Comparison of ENCODE assay signal across 9 cellular contexts in the genomic region with DNA sequence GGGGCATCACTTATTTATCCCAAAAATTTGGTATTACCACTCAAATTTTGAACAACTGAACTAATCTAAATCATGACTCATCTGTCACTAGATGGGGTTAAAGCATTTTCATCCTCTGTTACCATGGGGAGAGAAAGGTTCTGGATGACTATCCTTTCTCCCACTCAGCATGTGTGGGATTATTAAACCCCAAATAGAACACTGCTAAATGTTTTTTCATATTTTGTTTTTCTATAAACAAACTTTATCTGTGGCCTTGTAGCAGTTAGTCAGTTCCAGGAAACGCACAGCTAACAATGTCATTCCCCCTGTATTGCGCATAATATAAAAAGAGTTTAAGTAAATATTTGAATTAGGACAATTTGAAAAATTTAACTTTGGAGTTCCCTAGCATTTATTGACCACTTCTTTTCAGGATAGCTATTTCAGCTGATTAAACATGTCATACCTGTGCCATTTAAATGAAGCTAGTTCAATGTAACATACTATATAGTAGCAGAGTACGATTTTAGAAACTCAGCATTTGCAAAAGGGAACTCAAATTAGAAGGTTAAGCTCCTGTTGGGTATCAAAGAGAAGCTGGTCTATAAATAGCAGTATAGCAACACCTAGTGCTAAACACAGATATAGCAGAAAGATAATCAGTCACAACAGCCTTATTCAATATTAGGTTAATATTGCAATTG. TPM values are rescaled to one million over a fixed set of nuclear protein-coding genes. Genes with fewer than 3 reads are reported as not detected.
A peak's percentile ranks its signal among the peaks of the same experiment; 100 is the strongest.
DNase-seq lines count a peak whose midpoint lies in the region; ATAC-seq, FAIRE-seq and TF ChIP-seq lines count a peak whose summit lies in the region.
"Had no signal": no experiment of that assay in that cellular context is flagged by ENCODE, and none has a peak within 500 bp of the region (broad histone marks: within the 10 kb centered on the region; RNA-seq: fewer than 3 reads in every experiment).

No MANE protein-coding gene starts in this region.

- no peaks in the 10 kb centered on the region for H3K36me3 Mint-ChIP-seq in osteocyte (ENCODE audit: unreplicated experiment)
- no peaks in the 10 kb centered on the region for H3K36me3 Mint-ChIP-seq in activated CD4-positive, alpha-beta T cell treated with anti-CD3 and anti-CD28 coated beads for 36 hours (ENCODE audit: low read depth)

- TF ChIP-seq CTCF in D721Med (IDR thresholded peaks at IDR 0.05; ENCODE audit: insufficient read depth, missing control alignments) (peak; percentile 40), dorsolateral prefrontal cortex (IDR thresholded peaks at IDR 0.05 in 54 of 56, conservative IDR thresholded peaks at IDR 0.05 in 2 of 56; ENCODE audit: low read depth in 1 of 56, partially characterized antibody in 56 of 56) (peak in 55 of 56 donors; percentile 21 to 77 (median 55)), osteocyte (IDR thresholded peaks at IDR 0.05) (peak; percentile 60)

- no peaks in the 10 kb centered on the region for H3K27me3 ChIP-seq in dorsolateral prefrontal cortex

- H3K9me3 Mint-ChIP-seq in osteocyte (ENCODE audit: unreplicated experiment), result peaks cover 3% of the 10 kb centered on the region
- no peaks in the 10 kb centered on the region for H3K9me3 Mint-ChIP-seq in activated CD4-positive, alpha-beta T cell treated with anti-CD3 and anti-CD28 coated beads for 36 hours (ENCODE audit: low read depth)

- no peak for FAIRE-seq in D721Med (lab: Jason Lieb, UNC)

- peak overlapping the region; percentile 92 for H3K27ac Mint-ChIP-seq in osteocyte (ENCODE audit: unreplicated experiment)
- H3K27ac Mint-ChIP-seq in activated CD4-positive, alpha-beta T cell treated with anti-CD3 and anti-CD28 coated beads for 36 hours, result no peak overlapping the region

- H3K27me3 Mint-ChIP-seq in osteocyte (ENCODE audit: unreplicated experiment), result no peaks in the 10 kb centered on the region
- peaks cover 7% of the 10 kb centered on the region for H3K27me3 Mint-ChIP-seq in activated CD4-positive, alpha-beta T cell treated with anti-CD3 and anti-CD28 coated beads for 36 hours

- intact Hi-C loops in dorsolateral prefrontal cortex (cut with DNase I), result loop anchor here in 1 of 2 donors (5.0 to 10.0 kb wide), 5 partner anchors 57 to 869 kb away; a partner anchor contains a TSS
- intact Hi-C loops in activated CD4-positive, alpha-beta T cell treated with anti-CD3 and anti-CD28 coated beads for 36 hours (cut with DNase I, micrococcal nuclease), result loop anchor here (2.0 to 10.0 kb wide), 4 partner anchors 132 to 669 kb away; no protein-coding TSS in a partner anchor

- H3K4me3 Mint-ChIP-seq in osteocyte (ENCODE audit: unreplicated experiment), result no peak overlapping the region
- no peak overlapping the region for H3K4me3 Mint-ChIP-seq in activated CD4-positive, alpha-beta T cell treated with anti-CD3 and anti-CD28 coated beads for 36 hours

- peak overlapping the region in 46 of 59 donors; percentile 5 to 81 (median 52) for H3K27ac ChIP-seq in dorsolateral prefrontal cortex

- no peak overlapping the region for H3K4me3 ChIP-seq in dorsolateral prefrontal cortex

- H3K4me1 Mint-ChIP-seq in osteocyte (ENCODE audit: unreplicated experiment), result peaks cover 69% of the 10 kb centered on the region
- H3K4me1 Mint-ChIP-seq in activated CD4-positive, alpha-beta T cell treated with anti-CD3 and anti-CD28 coated beads for 36 hours, result no peaks in the 10 kb centered on the region

- DNase-seq in D721Med (ENCODE audit: insufficient read length, low spot score) (no peak), NCI-H2227 (lab: John Stamatoyannopoulos, UW; ENCODE audit: unreplicated experiment) (peak; percentile 12), dorsolateral prefrontal cortex (no peak), osteocyte (ENCODE audit: extremely low spot score, unreplicated experiment) (no peak)
- no peak for DNase-seq in activated CD4-positive, alpha-beta T cell treated with anti-CD3 and anti-CD28 coated beads for 36 hours

- CTCF ChIA-PET in activated CD4-positive, alpha-beta T cell treated with anti-CD3 and anti-CD28 coated beads for 36 hours (lab: Charles Lee), result interaction anchor here (0.6 to 1.7 kb wide), 8 partner anchors 12 to 881 kb away, joined by 3 to 7 read pairs (median 4); no protein-coding TSS in a partner anchor

- POLR2A ChIA-PET in activated CD4-positive, alpha-beta T cell treated with anti-CD3 and anti-CD28 coated beads for 36 hours (lab: Charles Lee), result no interaction called here

- ATAC-seq in GM21619 (IDR thresholded peaks at IDR 0.05; ENCODE audit: unreplicated experiment) (peak; percentile 50), GM19023 (IDR thresholded peaks at IDR 0.05; ENCODE audit: unreplicated experiment) (no peak), HG03439 (IDR thresholded peaks at IDR 0.05; ENCODE audit: unreplicated experiment) (no peak)
- no peak for ATAC-seq in activated CD4-positive, alpha-beta T cell treated with anti-CD3 and anti-CD28 coated beads for 36 hours

RNA-seq across cellular contexts. Expression of a gene that starts 9.2 kb away (rescaled TPM):
- total RNA-seq in dorsolateral prefrontal cortex, result 1 to 10 TPM in 47 of 120 experiments, under 1 TPM in 16, not detected in 57; 0.22 to 5.6 (median 1.4) TPM
- total RNA-seq in osteocyte, result not detected in 2 replicates
- not detected for total RNA-seq in activated CD4-positive, alpha-beta T cell treated with anti-CD3 and anti-CD28 coated beads for 36 hours
- total RNA-seq: NCI-H460 had no signal

RNA-seq across cellular contexts. Expression of a gene that starts 23.6 kb away (rescaled TPM):
- total RNA-seq in dorsolateral prefrontal cortex, result 100 to 1,000 TPM in 2 of 120 experiments, 10 to 100 TPM in 118; 16.2 to 167 (median 39.0) TPM
- 13.9 and 15.2 TPM in 2 replicates for total RNA-seq in osteocyte
- 1 to 10 TPM; 1.1 to 1.2 TPM for total RNA-seq in activated CD4-positive, alpha-beta T cell treated with anti-CD3 and anti-CD28 coated beads for 36 hours
